ENCODE assay signal across 21 cellular contexts in the genomic region with DNA sequence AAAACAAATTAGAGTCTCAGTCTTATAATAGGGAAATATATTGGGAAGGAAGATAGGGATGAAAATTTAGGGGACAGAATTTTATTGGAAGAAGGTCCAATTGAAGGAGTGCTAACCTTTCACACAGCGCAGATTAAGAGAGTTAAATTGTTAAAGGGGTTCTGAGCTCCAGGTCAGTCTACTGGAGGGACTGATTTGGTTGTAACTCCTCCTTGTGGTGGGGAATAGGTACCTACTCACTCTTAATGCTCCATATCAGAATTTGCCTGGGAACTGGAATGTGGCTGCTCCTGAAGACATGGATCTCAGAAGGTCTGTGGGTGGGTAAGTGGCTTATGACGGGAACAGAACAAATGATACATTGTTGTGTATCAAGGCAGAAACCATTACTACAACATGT.
DNase-seq lines count a peak whose midpoint lies in the region; ATAC-seq and TF ChIP-seq lines count a peak whose summit lies in the region.
"Had no signal": no experiment of that assay in that cellular context is flagged by ENCODE, and none has a peak within 500 bp of the region (broad histone marks: within the 10 kb centered on the region; RNA-seq: fewer than 3 reads in every experiment).

No MANE protein-coding gene starts in this region.

- H3K9me3 ChIP-seq in endodermal cell (ENCODE audit: control insufficient read depth, low read length), result no peaks in the 10 kb centered on the region
- no peaks in the 10 kb centered on the region for H3K9me3 ChIP-seq in neural progenitor cell (ENCODE audit: low read depth)
- H3K9me3 ChIP-seq: heart right ventricle, ovary, tibial artery had no signal

- H3K4me3 ChIP-seq in endodermal cell (ENCODE audit: low read length), result no peak overlapping the region
- H3K4me3 ChIP-seq in neural progenitor cell, result no peak overlapping the region
- H3K4me3 ChIP-seq: coronary artery, heart right ventricle, K562, ovary, tibial artery had no signal

- H3K4me1 Mint-ChIP-seq in endodermal cell, result peaks cover 32% of the 10 kb centered on the region
- peaks cover 11% of the 10 kb centered on the region for H3K4me1 Mint-ChIP-seq in neural progenitor cell
- H3K4me1 Mint-ChIP-seq in endothelial cell (ENCODE audit: unreplicated experiment), result peaks cover 9% of the 10 kb centered on the region

- no peak for ATAC-seq in GM21576 (IDR thresholded peaks at IDR 0.05; ENCODE audit: unreplicated experiment)
- ATAC-seq: heart right ventricle, K562, left colon, SK-N-SH treated with all-trans-retinoic acid at 6 μM for 48 hours had no signal

- DNase-seq in NCI-H146 (lab: John Stamatoyannopoulos, UW) (peak; percentile 23), NCI-H146 treated with DMSO at 0.1 percent for 48 hours (lab: John Stamatoyannopoulos, UW; ENCODE audit: unreplicated experiment) (no peak), NAMALWA (ENCODE audit: low spot score) (peak; percentile 3), endodermal cell (no peak), neural progenitor cell (ENCODE audit: low spot score) (peak; percentile 22), endothelial cell (ENCODE audit: low spot score) (no peak), NCI-H1092 treated with DMSO at 0.1 percent for 48 hours (lab: John Stamatoyannopoulos, UW) (no peak)
- DNase-seq: activated CD8-positive, alpha-beta memory T cell treated with anti-CD3 and anti-CD28 coated beads for 24 hours; anterior cingulate cortex; erythroblast; heart right ventricle; left colon; NCI-H446; ovary; stimulated activated CD4-positive, alpha-beta T cell treated with anti-CD3 and anti-CD28 coated beads, Interleukin-4, amount 100 ng/mL, for 1 hour; stimulated activated CD8-positive, alpha-beta memory T cell treated with anti-CD3 and anti-CD28 coated beads, Interleukin-4, amount 100 ng/mL, for 48 hours; tibial artery had no signal

- H3K4me3 Mint-ChIP-seq in endodermal cell (no peak overlapping the region), neural progenitor cell (no peak overlapping the region), endothelial cell (ENCODE audit: unreplicated experiment) (no peak overlapping the region)

- no peaks in the 10 kb centered on the region for H4K20me1 ChIP-seq in neural progenitor cell (ENCODE audit: low read depth)

- TF ChIP-seq CTCF in endodermal cell (conservative IDR thresholded peaks at IDR 0.05) (peak; percentile 64), neural progenitor cell (IDR thresholded peaks at IDR 0.05) (peak; percentile 23), endothelial cell (IDR thresholded peaks at IDR 0.05; ENCODE audit: unreplicated experiment) (no peak)

- 100% methylated on average over 2 of the region's 2 CpGs for WGBS in endodermal cell (ENCODE audit: insufficient coverage in 1 of 2, insufficient read length in 1 of 2), 2 experiments

- H3K4me1 ChIP-seq in endodermal cell (ENCODE audit: control insufficient read depth, insufficient read depth, low read length) (peaks cover 6% of the 10 kb centered on the region), neural progenitor cell (peaks cover 7% of the 10 kb centered on the region)
- H3K4me1 ChIP-seq: heart right ventricle had no signal

- H3K27ac ChIP-seq in endodermal cell (ENCODE audit: low read depth, low read length) (no peak overlapping the region), neural progenitor cell (no peak overlapping the region)
- H3K27ac ChIP-seq: coronary artery, heart right ventricle, ovary, tibial artery had no signal

- no peaks in the 10 kb centered on the region for H3K79me2 ChIP-seq in neural progenitor cell (ENCODE audit: low read depth)

- H3K27me3 ChIP-seq in endodermal cell (ENCODE audit: control insufficient read depth, insufficient read depth, low read length, poor library complexity, severe bottlenecking) (no peaks in the 10 kb centered on the region), neural progenitor cell (no peaks in the 10 kb centered on the region)
- H3K27me3 ChIP-seq: heart right ventricle, ovary, tibial artery had no signal

- no peak overlapping the region for H2AFZ ChIP-seq in neural progenitor cell (replicated peaks)

- H3K36me3 ChIP-seq in endodermal cell (ENCODE audit: control insufficient read depth, insufficient read depth, low read length) (no peaks in the 10 kb centered on the region), neural progenitor cell (no peaks in the 10 kb centered on the region)
- H3K36me3 ChIP-seq: heart right ventricle, ovary, tibial artery had no signal

- H3K27ac Mint-ChIP-seq in endodermal cell (peak overlapping the region; percentile 10), neural progenitor cell (no peak overlapping the region), endothelial cell (ENCODE audit: unreplicated experiment) (no peak overlapping the region)

- H3K9ac ChIP-seq in endodermal cell (ENCODE audit: extremely low read depth, low read length, poor library complexity, severe bottlenecking) (no peak overlapping the region), neural progenitor cell (no peak overlapping the region)

- H3K9me3 Mint-ChIP-seq in endodermal cell, result no peaks in the 10 kb centered on the region
- H3K9me3 Mint-ChIP-seq in neural progenitor cell, result no peaks in the 10 kb centered on the region
- no peaks in the 10 kb centered on the region for H3K9me3 Mint-ChIP-seq in endothelial cell (ENCODE audit: unreplicated experiment)

- H3K27me3 Mint-ChIP-seq in endodermal cell (ENCODE audit: insufficient read depth), result no peaks in the 10 kb centered on the region
- H3K27me3 Mint-ChIP-seq in neural progenitor cell (ENCODE audit: insufficient read depth, low read depth), result peaks cover 4% of the 10 kb centered on the region
- peaks cover 2% of the 10 kb centered on the region for H3K27me3 Mint-ChIP-seq in endothelial cell (ENCODE audit: unreplicated experiment)

- no peaks in the 10 kb centered on the region for H3F3A ChIP-seq in neural progenitor cell (ENCODE audit: low read depth)

- H3K36me3 Mint-ChIP-seq in endodermal cell (ENCODE audit: low read depth), result no peaks in the 10 kb centered on the region
- no peaks in the 10 kb centered on the region for H3K36me3 Mint-ChIP-seq in neural progenitor cell
- no peaks in the 10 kb centered on the region for H3K36me3 Mint-ChIP-seq in endothelial cell (ENCODE audit: low read depth, unreplicated experiment)

- H3K4me2 ChIP-seq in neural progenitor cell, result no peak overlapping the region

Comparison
In these comparisons a context has a peak if more than half of its experiments do, and no peak if none do; other contexts are left out.
1. DNase-seq: peak in NCI-H146 (single experiment), NAMALWA (single experiment) and neural progenitor cell (single experiment); none in NCI-H146 treated with DMSO at 0.1 percent for 48 hours (single experiment), endodermal cell (single experiment), endothelial cell (single experiment) and NCI-H1092 treated with DMSO at 0.1 percent for 48 hours (single experiment).